In genomic region chr16:88383401-88384221, GRCh38 we compare ENCODE assay signal across 8 cellular contexts. TPM values are rescaled to one million over a fixed set of nuclear protein-coding genes. Genes with fewer than 3 reads are reported as not detected.
A peak's percentile ranks its signal among the peaks of the same experiment; 100 is the strongest.
DNase-seq lines count a peak whose midpoint lies in the region; ATAC-seq and TF ChIP-seq lines count a peak whose summit lies in the region.

No MANE protein-coding gene starts in this region.

- peak overlapping the region; percentile 12 for H3K4me3 ChIP-seq in cardiac muscle cell
- peak overlapping the region; percentile 58 for H3K4me3 ChIP-seq in psoas muscle

- ATAC-seq in psoas muscle (peak in 3 of 4 donors; percentile 43 to 64 (median 54)), HG03342 (IDR thresholded peaks at IDR 0.05; ENCODE audit: unreplicated experiment) (no peak), GM19463 (IDR thresholded peaks at IDR 0.05; ENCODE audit: unreplicated experiment) (no peak), GM21737 (IDR thresholded peaks at IDR 0.05; ENCODE audit: unreplicated experiment) (no peak)

- DNase-seq in T1000 (lab: John Stamatoyannopoulos, UW) = peak; percentile 20
- peak; percentile 37 to 53 for DNase-seq in cardiac muscle cell (ENCODE audit: low read depth in 1 of 2, low spot score in 1 of 2)
- peak; percentile 43 to 72 for DNase-seq in psoas muscle
- DNase-seq in activated CD4-positive, alpha-beta T cell treated with anti-CD3 and anti-CD28 coated beads, Interleukin-2, amount 50 U/mL, for 4 hours = no peak

- intact Hi-C loops in psoas muscle (cut with DNase I) = no loop called here

- peaks cover 18% of the 10 kb centered on the region for H3K4me1 ChIP-seq in ES-I3 (ENCODE audit: insufficient read depth, low read length)
- no peaks in the 10 kb centered on the region for H3K4me1 ChIP-seq in cardiac muscle cell (ENCODE audit: low read depth)
- H3K4me1 ChIP-seq in psoas muscle = peaks cover 15% of the 10 kb centered on the region

- no peak overlapping the region for H3K27ac ChIP-seq in cardiac muscle cell
- H3K27ac ChIP-seq in psoas muscle = no peak overlapping the region

- 1% methylated on average over 24 to 94 of the region's 94 CpGs for WGBS in psoas muscle, 3 donors

- H3K36me3 ChIP-seq in ES-I3 (ENCODE audit: insufficient read depth, low read length) (no peaks in the 10 kb centered on the region), cardiac muscle cell (no peaks in the 10 kb centered on the region), psoas muscle (ENCODE audit: insufficient read depth in 1 of 2, low read depth in 1 of 2) (no peaks in the 10 kb centered on the region)

- H3K9ac ChIP-seq in ES-I3 (ENCODE audit: low read depth, low read length) = peak overlapping the region; percentile 40; the same call in 1 of the 2 replicates

- TF ChIP-seq CTCF in cardiac muscle cell (IDR thresholded peaks at IDR 0.05; ENCODE audit: low read depth, low read length) (peak; percentile 68), psoas muscle (IDR thresholded peaks at IDR 0.05) (peak; percentile 42)

- H3K27me3 ChIP-seq in cardiac muscle cell (peaks cover 74% of the 10 kb centered on the region), psoas muscle (ENCODE audit: insufficient read depth in 3 of 3, low read length in 2 of 3) (no peaks in the 10 kb centered on the region)

- no peaks in the 10 kb centered on the region for H3K9me3 ChIP-seq in ES-I3 (ENCODE audit: control insufficient read depth, insufficient read depth, low read length)
- H3K9me3 ChIP-seq in cardiac muscle cell (ENCODE audit: low read depth) = no peaks in the 10 kb centered on the region
- no peaks in the 10 kb centered on the region for H3K9me3 ChIP-seq in psoas muscle

RNA-seq across cellular contexts. Expression of gene ZNF469, which starts 0.9 kb away (rescaled TPM):
- total RNA-seq in cardiac muscle cell (0.24 and 0.35 TPM in 2 replicates), psoas muscle (1 to 10 TPM in 1 of 4 donors, under 1 TPM in 3; 0.25 to 1.7 (median 0.47) TPM)
- polyA plus RNA-seq in cardiac muscle cell (0.09 and 0.32 TPM in 2 replicates), psoas muscle (under 1 TPM; 0.08 to 0.30 (median 0.23) TPM)

Comparison
In these comparisons a context has a peak if more than half of its experiments do, and no peak if none do; other contexts are left out.
1. DNase-seq: peak in T1000 (single experiment), cardiac muscle cell (2 of 2) and psoas muscle (2 of 2); none in activated CD4-positive, alpha-beta T cell treated with anti-CD3 and anti-CD28 coated beads, Interleukin-2, amount 50 U/mL, for 4 hours (0 of 2).
2. ATAC-seq: peak in psoas muscle (3 of 4); none in HG03342 (single experiment), GM19463 (single experiment) and GM21737 (single experiment).